ENCODE assay signal across 8 cellular contexts in the genomic region with DNA sequence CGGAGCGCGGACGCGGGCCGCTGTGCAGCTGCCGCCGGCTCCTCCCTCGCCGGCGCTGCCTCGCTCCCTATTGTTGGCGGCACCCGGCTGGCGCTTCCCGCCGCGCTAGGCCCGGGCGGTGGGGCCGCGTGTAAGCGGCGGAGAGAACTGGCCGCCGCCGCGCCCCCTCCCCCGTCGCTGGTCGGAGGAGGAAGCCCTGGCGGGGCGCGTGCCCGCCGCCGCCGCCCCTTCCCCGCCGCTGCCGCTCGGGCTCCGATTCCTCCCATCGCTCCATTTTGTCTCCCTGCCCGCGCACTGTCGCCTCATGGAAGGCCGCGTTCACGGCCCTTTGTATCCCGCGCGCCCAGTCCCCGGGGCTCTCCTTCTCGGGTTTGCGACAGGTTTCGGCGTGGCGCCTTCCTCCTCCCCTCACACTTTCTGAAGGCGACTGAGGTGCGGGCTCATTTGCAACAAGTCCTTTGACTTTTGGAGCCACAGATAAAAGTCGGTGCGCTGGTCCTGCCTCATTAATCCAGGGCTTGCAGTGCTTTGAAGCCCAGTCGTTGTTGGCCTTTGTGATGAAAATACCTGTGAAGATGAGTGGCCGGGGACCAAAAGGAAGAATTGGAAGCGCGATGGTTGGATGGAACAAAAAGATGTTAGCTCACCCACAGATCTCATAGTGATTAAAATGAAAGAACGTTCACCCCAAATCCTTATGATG. TPM values are rescaled to one million over a fixed set of nuclear protein-coding genes. Genes with fewer than 3 reads are reported as not detected.
DNase-seq lines count a peak whose midpoint lies in the region; ATAC-seq, FAIRE-seq and TF ChIP-seq lines count a peak whose summit lies in the region.

No MANE protein-coding gene starts in this region.

- intact Hi-C loops in endothelial cell of umbilical vein (cut with micrococcal nuclease) = loop anchor here (1.0 to 10.0 kb wide), 3 partner anchors 11 to 625 kb away; partner anchors contain the start of genes CCT2 and RAP1B
- intact Hi-C loops in mucosa of descending colon (cut with DNase I, micrococcal nuclease) = no loop called here

- no peak for TF ChIP-seq POLR2A in endothelial cell of umbilical vein (IDR thresholded peaks at IDR 0.05; ENCODE audit: low read depth, low read length)

- peak overlapping the region; percentile 99 for H3K4me2 ChIP-seq in endothelial cell of umbilical vein (ENCODE audit: insufficient read depth, low read length)

- TSS peak; percentile 36 for BruUV-seq in endothelial cell of umbilical vein (replicated peaks; lab: Mats Ljungman, UMichigan)

- H3K9me1 ChIP-seq in endothelial cell of umbilical vein (replicated peaks; ENCODE audit: control insufficient read depth, extremely low read depth, insufficient read depth, low read length) = no peaks in the 10 kb centered on the region

- dilution Hi-C loops in endothelial cell of umbilical vein (cut with MboI; ENCODE audit: extremely low pct_ligation_motif_present, low sequenced_read_pairs) = no loop called here

- H3K27ac ChIP-seq in endothelial cell of umbilical vein (ENCODE audit: insufficient read depth, low read depth, low read length) = peak overlapping the region; percentile 89

- peaks cover 17% of the 10 kb centered on the region for H3K4me1 ChIP-seq in endothelial cell of umbilical vein (ENCODE audit: control insufficient read depth, extremely low read depth, insufficient read depth, low read length)
- H3K4me1 ChIP-seq in mucosa of descending colon (ENCODE audit: low read depth) = peaks cover 36% of the 10 kb centered on the region

- CTCF ChIA-PET in endothelial cell of umbilical vein (lab: Charles Lee) = interaction anchor here (4.1 kb wide), 1 partner anchor 14 kb away, joined by 26 read pairs; no protein-coding TSS in a partner anchor

- peak; percentile 3 to 57 for DNase-seq in SHP77 (lab: John Stamatoyannopoulos, UW)
- DNase-seq in SHP77 treated with DMSO at 0.1 percent for 48 hours (lab: John Stamatoyannopoulos, UW) = no peak
- peak; percentile 53 for DNase-seq in NCI-H2196 (lab: John Stamatoyannopoulos, UW; ENCODE audit: unreplicated experiment)
- DNase-seq in activated T-cell treated with anti-CD3 and anti-CD28 coated beads for 1 hour (ENCODE audit: low read depth) = peak; percentile 21
- peak; percentile 50 for DNase-seq in endothelial cell of umbilical vein (ENCODE audit: low read depth, low spot score)
- DNase-seq in mucosa of descending colon = peak; percentile 58 to 74 (median 73)
- DNase-seq in stimulated activated CD8-positive, alpha-beta memory T cell treated with anti-CD3 and anti-CD28 coated beads, Interleukin-4, amount 100 ng/mL, for 24 hours (ENCODE audit: low read depth) = peak; percentile 19

- H3K4me3 ChIP-seq in endothelial cell of umbilical vein (replicated peaks in 1 of 3; ENCODE audit: insufficient read depth in 1 of 3, low read depth in 1 of 3, low read length in 3 of 3) = peak overlapping the region; percentile 60 to 99 (median 99)
- peak overlapping the region; percentile 87 for H3K4me3 ChIP-seq in mucosa of descending colon

- H3K27me3 ChIP-seq in endothelial cell of umbilical vein (ENCODE audit: control insufficient read depth in 2 of 2, insufficient read depth in 2 of 2, low read length in 2 of 2) = peaks cover 2% of the 10 kb centered on the region in 2 experiments

- H3K36me3 ChIP-seq in endothelial cell of umbilical vein (ENCODE audit: control insufficient read depth in 2 of 2, extremely low read depth in 1 of 2, insufficient read depth in 2 of 2, low read length in 2 of 2) (no peaks in the 10 kb centered on the region), mucosa of descending colon (ENCODE audit: low read depth) (no peaks in the 10 kb centered on the region)

- H3K9me3 ChIP-seq in endothelial cell of umbilical vein (replicated peaks; ENCODE audit: control insufficient read depth, insufficient read depth, low read length) (no peaks in the 10 kb centered on the region), mucosa of descending colon (no peaks in the 10 kb centered on the region)

- H4K20me1 ChIP-seq in endothelial cell of umbilical vein (replicated peaks; ENCODE audit: control insufficient read depth, extremely low read depth, insufficient read depth, low read length) = peaks cover 6% of the 10 kb centered on the region

- H2AFZ ChIP-seq in endothelial cell of umbilical vein (ENCODE audit: low read depth, low read length) = peak overlapping the region; percentile 90

- peaks cover 56% of the 10 kb centered on the region for H3K79me2 ChIP-seq in endothelial cell of umbilical vein (ENCODE audit: control insufficient read depth, insufficient read depth, low read length)

- TF ChIP-seq CTCF in endothelial cell of umbilical vein (IDR thresholded peaks at IDR 0.05; ENCODE audit: extremely low read depth in 1 of 2, insufficient read depth in 1 of 2, low read depth in 1 of 2, low read length in 2 of 2) (no peak), mucosa of descending colon (IDR thresholded peaks at IDR 0.05) (no peak)

- ATAC-seq in HG02885 (IDR thresholded peaks at IDR 0.05; ENCODE audit: poor library complexity, unreplicated experiment) = peak; percentile 32
- ATAC-seq in mucosa of descending colon = peak; percentile 63

- no peak for FAIRE-seq in endothelial cell of umbilical vein (lab: Jason Lieb, UNC)

- peak overlapping the region; percentile 98 for H3K9ac ChIP-seq in endothelial cell of umbilical vein (replicated peaks; ENCODE audit: extremely low read depth, insufficient read depth, low read length)

- POLR2A ChIA-PET in endothelial cell of umbilical vein (lab: Charles Lee) = no interaction called here

TF ChIP-seq in endothelial cell of umbilical vein, 7 proteins besides CTCF, POLR2A, EP300 and RAD21:
- TF ChIP-seq MAX (IDR thresholded peaks at IDR 0.05; ENCODE audit: insufficient read depth, insufficient read length) (no peak), EZH2 (IDR thresholded peaks at IDR 0.05; ENCODE audit: borderline replicate concordance, low read depth, low read length, severe bottlenecking) (no peak), GATA2 (IDR thresholded peaks at IDR 0.05; ENCODE audit: insufficient read depth, insufficient read length, low read depth, low read length) (no peak), JUN (IDR thresholded peaks at IDR 0.05; ENCODE audit: borderline replicate concordance, insufficient read depth, insufficient read length, low read depth) (no peak)
TF ChIP-seq in endothelial cell of umbilical vein: peak in this region for 0.

RNA-seq across cellular contexts. Expression of gene CPSF6, which starts 0.7 kb away (rescaled TPM):
- total RNA-seq in endothelial cell of umbilical vein (86.2 and 91.7 TPM in 2 replicates), mucosa of descending colon (10 to 100 TPM; 46.7 to 57.3 (median 57.2) TPM)
- 53.8 and 55.8 TPM in 2 replicates for polyA plus RNA-seq in endothelial cell of umbilical vein
- 39.1 and 41.8 TPM in 2 replicates for polyA plus RNA-seq in endothelial cell of umbilical vein (2011; cell fraction: cytosol; rRNA removed)
- polyA plus RNA-seq in endothelial cell of umbilical vein (2011; cell fraction: nucleus; rRNA removed) = 65.2 and 82.8 TPM in 2 replicates
- polyA plus RNA-seq in endothelial cell of umbilical vein (2012) = 72.0 and 120 TPM in 2 replicates
- polyA minus RNA-seq in endothelial cell of umbilical vein = 66.2 and 72.7 TPM in 2 replicates
- 52.5 TPM for polyA minus RNA-seq in endothelial cell of umbilical vein (2011; cell fraction: cytosol; rRNA and poly(A)+ RNA removed)
- 75.4 and 77.7 TPM in 2 replicates for polyA minus RNA-seq in endothelial cell of umbilical vein (2011; cell fraction: nucleus; rRNA and poly(A)+ RNA removed)
